Comparison of ENCODE assay signal across 28 cellular contexts in genomic region chr13:60066206-60066605, GRCh38.
"Had no signal": no experiment of that assay in that cellular context is flagged by ENCODE, and none has a peak within 500 bp of the region (broad histone marks: within the 10 kb centered on the region; RNA-seq: fewer than 3 reads in every experiment).

No MANE protein-coding gene starts in this region.

- H3K27me3 ChIP-seq: esophagus muscularis mucosa, foreskin keratinocyte, left lung, neutrophil, pancreas, right lobe of liver, stomach, thyroid gland, vagina had no signal

- H3K36me3 ChIP-seq: esophagus muscularis mucosa, left lung, neutrophil, pancreas, right lobe of liver, stomach, thyroid gland, vagina had no signal

- FAIRE-seq: endothelial cell of umbilical vein, keratinocyte, pancreas had no signal

- H3K27ac ChIP-seq: coronary artery, esophagus muscularis mucosa, foreskin keratinocyte, left lung, neutrophil, pancreas, right lobe of liver, stomach, thyroid gland, vagina had no signal

- H3K4me3 ChIP-seq: coronary artery, esophagus muscularis mucosa, left lung, mucosa of descending colon, pancreas, right lobe of liver, smooth muscle cell, stomach, thyroid gland, vagina had no signal

- DNase-seq: dermis blood vessel endothelial cell; effector memory CD4-positive, alpha-beta T cell; foreskin keratinocyte; hypothalamus; immature natural killer cell; left cardiac atrium; left lung; mesenchymal stem cell; mucosa of descending colon; naive B cell; pancreas; right lobe of liver; stimulated activated CD4-positive, alpha-beta T cell treated with anti-CD3 and anti-CD28 coated beads, Interleukin-12 subunit alpha, Interleukin-12 subunit beta, amount 100 ng/mL, for 4 hours; stimulated activated CD4-positive, alpha-beta T cell treated with anti-CD3 and anti-CD28 coated beads, Interleukin-1b, Interleukin-23, amount 100 ng/mL, for 48 hours; stimulated activated CD4-positive, alpha-beta T cell treated with anti-CD3 and anti-CD28 coated beads, Interleukin-4, amount 100 ng/mL, for 1 hour; stimulated activated CD8-positive, alpha-beta memory T cell treated with anti-CD3 and anti-CD28 coated beads, Interleukin-4, amount 100 ng/mL, for 48 hours; stimulated activated naive CD4-positive, alpha-beta T cell; stomach; thyroid gland; trophoblast cell had no signal

- H3K9me3 ChIP-seq: left lung, mucosa of descending colon, neutrophil, pancreas, right lobe of liver, thyroid gland, vagina had no signal

- H3K4me1 ChIP-seq: esophagus muscularis mucosa, foreskin keratinocyte, left lung, pancreas, right lobe of liver, vagina had no signal

- ATAC-seq: foreskin keratinocyte; left cardiac atrium; left lung; mucosa of descending colon; natural killer cell treated with Interleukin-12 subunit alpha and Interleukin-12 subunit beta and Interleukin-15 and Interleukin-18, amount 100 ng/mL, for 72 hours; pancreas; right lobe of liver had no signal
